1 cellular context compared by ENCODE assay signal in genomic region chr3:184180165-184180564, GRCh38.
TF ChIP-seq lines count a peak whose summit lies in the region.

No MANE protein-coding gene starts in this region.

TF ChIP-seq in endothelial cell of umbilical vein, 7 proteins besides CTCF, POLR2A, EP300 and RAD21:
- no peak for TF ChIP-seq POLR2AphosphoS5 (IDR thresholded peaks at IDR 0.05; ENCODE audit: insufficient read depth, low read depth, low read length)
- TF ChIP-seq FOS (IDR thresholded peaks at IDR 0.05; ENCODE audit: borderline replicate concordance, insufficient read depth, low read length): peak; percentile 57
TF ChIP-seq in endothelial cell of umbilical vein: peak in this region for 1.
